Comparison of ENCODE assay signal across 21 cellular contexts in the genomic region with DNA sequence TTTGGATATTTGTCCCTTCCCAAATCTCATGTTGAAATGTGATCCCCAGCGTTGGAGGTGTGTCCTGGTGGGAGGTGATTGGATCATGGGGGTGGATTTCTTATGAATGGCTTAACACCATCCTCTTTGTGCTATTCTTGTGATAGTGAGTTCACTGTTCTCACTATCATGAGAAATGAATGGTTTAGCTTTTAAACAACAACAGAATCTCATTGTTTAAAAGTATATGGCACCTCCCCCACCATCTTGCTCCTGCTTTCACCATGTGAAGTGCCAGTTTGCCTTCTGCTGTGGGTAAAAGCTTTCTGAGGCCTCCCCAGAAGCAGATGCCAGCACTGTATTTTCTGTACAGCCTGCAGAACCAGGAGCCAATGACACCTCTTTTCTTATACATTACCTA. TPM values are rescaled to one million over a fixed set of nuclear protein-coding genes. Genes with fewer than 3 reads are reported as not detected.
DNase-seq lines count a peak whose midpoint lies in the region; FAIRE-seq and TF ChIP-seq lines count a peak whose summit lies in the region.
"Had no signal": no experiment of that assay in that cellular context is flagged by ENCODE, and none has a peak within 500 bp of the region (broad histone marks: within the 10 kb centered on the region; RNA-seq: fewer than 3 reads in every experiment).

No MANE protein-coding gene starts in this region.

- POLR2A ChIA-PET in activated CD4-positive, alpha-beta memory T cell treated with anti-CD3 and anti-CD28 coated beads, Interleukin-2, amount 10 ng/mL, durations not matched to agents 7 days and 5 days (lab: Charles Lee) = interaction anchor here (1.2 kb wide), 1 partner anchor 9 kb away, joined by 3 read pairs; no protein-coding TSS in a partner anchor

- H3K4me3 ChIP-seq in bronchial epithelial cell (ENCODE audit: low read depth, low read length) = no peak overlapping the region
- H3K4me3 ChIP-seq in tibial nerve = no peak overlapping the region
- H3K4me3 ChIP-seq: A549, GM12878, GM23338 had no signal

- no peaks in the 10 kb centered on the region for H3K27me3 ChIP-seq in bronchial epithelial cell (ENCODE audit: control insufficient read depth, insufficient read depth, low read length)
- H3K27me3 ChIP-seq in tibial nerve = no peaks in the 10 kb centered on the region

- TF ChIP-seq CTCF in bronchial epithelial cell (IDR thresholded peaks at IDR 0.05; ENCODE audit: insufficient read depth, low read length, severe bottlenecking) (no peak), tibial nerve (IDR thresholded peaks at IDR 0.05) (no peak)

- peaks cover 4% of the 10 kb centered on the region for H3K9me3 Mint-ChIP-seq in activated CD4-positive, alpha-beta memory T cell treated with anti-CD3 and anti-CD28 coated beads, Interleukin-2, amount 10 ng/mL, durations not matched to agents 7 days and 5 days
- H3K9me3 Mint-ChIP-seq: GM23338, H9 had no signal

- peak; percentile 13 for FAIRE-seq in bronchial epithelial cell (lab: Jason Lieb, UNC)
- FAIRE-seq: A549, GM12878 had no signal

- H3K4me1 Mint-ChIP-seq in activated CD4-positive, alpha-beta memory T cell treated with anti-CD3 and anti-CD28 coated beads, Interleukin-2, amount 10 ng/mL, durations not matched to agents 7 days and 5 days = peaks cover 8% of the 10 kb centered on the region

- no peak for TF ChIP-seq EP300 in tibial nerve (IDR thresholded peaks at IDR 0.05)

- no peaks in the 10 kb centered on the region for H3K4me1 ChIP-seq in tibial nerve
- H3K4me1 ChIP-seq: A549, Caco-2 had no signal

- H3K36me3 Mint-ChIP-seq in activated CD4-positive, alpha-beta memory T cell treated with anti-CD3 and anti-CD28 coated beads, Interleukin-2, amount 10 ng/mL, durations not matched to agents 7 days and 5 days (ENCODE audit: low read depth) = peaks cover 15% of the 10 kb centered on the region

- H3K36me3 ChIP-seq in bronchial epithelial cell (ENCODE audit: control insufficient read depth, insufficient read depth, low read length) (no peaks in the 10 kb centered on the region), tibial nerve (peaks cover 0 to 32% (median 0%) of the 10 kb centered on the region in 3 donors)

- DNase-seq in COLO829 (ENCODE audit: low spot score) = peak; percentile 11
- DNase-seq in bronchial epithelial cell (ENCODE audit: low read depth) = no peak
- peak; percentile 32 for DNase-seq in inferior parietal cortex (ENCODE audit: extremely low spot score)
- DNase-seq in superior temporal gyrus (ENCODE audit: extremely low spot score) = peak; percentile 73
- DNase-seq in tibial nerve (ENCODE audit: low spot score in 2 of 2) = no peak
- DNase-seq in activated CD4-positive, alpha-beta memory T cell treated with anti-CD3 and anti-CD28 coated beads, Interleukin-2, amount 10 ng/mL, durations not matched to agents 7 days and 5 days = no peak
- DNase-seq in NCI-H1048 (lab: John Stamatoyannopoulos, UW) = no peak
- DNase-seq: 8988T; ACHN; AML-193; C1 segment of cervical spinal cord; Caco-2; CD4-positive, alpha-beta memory T cell; DMS 273 treated with DMSO at 0.1 percent for 48 hours; DMS79; EL; GDM1; H9 had no signal

- H3K27ac Mint-ChIP-seq in activated CD4-positive, alpha-beta memory T cell treated with anti-CD3 and anti-CD28 coated beads, Interleukin-2, amount 10 ng/mL, durations not matched to agents 7 days and 5 days = no peak overlapping the region
- H3K27ac Mint-ChIP-seq: CD4-positive, alpha-beta memory T cell; GM23338; H9 had no signal

- TF ChIP-seq POLR2A in tibial nerve (IDR thresholded peaks at IDR 0.05) = no peak

- H3K27ac ChIP-seq in tibial nerve = no peak overlapping the region
- H3K27ac ChIP-seq: A549 had no signal

- CTCF ChIA-PET in activated CD4-positive, alpha-beta memory T cell treated with anti-CD3 and anti-CD28 coated beads, Interleukin-2, amount 10 ng/mL, durations not matched to agents 7 days and 5 days (lab: Charles Lee) = no interaction called here

- WGBS in tibial nerve, 2 donors = 65 to 90% methylated on average over 1 of the region's 1 CpG

- no peak overlapping the region for H3K4me3 Mint-ChIP-seq in activated CD4-positive, alpha-beta memory T cell treated with anti-CD3 and anti-CD28 coated beads, Interleukin-2, amount 10 ng/mL, durations not matched to agents 7 days and 5 days
- H3K4me3 Mint-ChIP-seq: CD4-positive, alpha-beta memory T cell; GM23338; H9 had no signal

- no peaks in the 10 kb centered on the region for H3K27me3 Mint-ChIP-seq in activated CD4-positive, alpha-beta memory T cell treated with anti-CD3 and anti-CD28 coated beads, Interleukin-2, amount 10 ng/mL, durations not matched to agents 7 days and 5 days
- H3K27me3 Mint-ChIP-seq: CD4-positive, alpha-beta memory T cell had no signal

- H3K9me3 ChIP-seq in tibial nerve = no peaks in the 10 kb centered on the region
- H3K9me3 ChIP-seq: A549, Caco-2 had no signal

RNA-seq across cellular contexts. Expression of gene KIAA1328, which starts 38.1 kb away (rescaled TPM):
- total RNA-seq in bronchial epithelial cell = 5.4 and 5.8 TPM in 2 replicates
- total RNA-seq in tibial nerve = 10 to 100 TPM; 23.4 to 53.3 (median 26.8) TPM
- 1 to 10 TPM; 7.4 to 8.6 TPM for total RNA-seq in activated CD4-positive, alpha-beta memory T cell treated with anti-CD3 and anti-CD28 coated beads, Interleukin-2, amount 10 ng/mL, durations not matched to agents 7 days and 5 days

RNA-seq across cellular contexts. Expression of gene TPGS2, which starts 38.3 kb away (rescaled TPM):
- total RNA-seq in bronchial epithelial cell = 67.1 and 77.1 TPM in 2 replicates
- 100 to 1,000 TPM; 137 to 203 (median 170) TPM for total RNA-seq in tibial nerve
- 100 to 1,000 TPM; 110 TPM for total RNA-seq in activated CD4-positive, alpha-beta memory T cell treated with anti-CD3 and anti-CD28 coated beads, Interleukin-2, amount 10 ng/mL, durations not matched to agents 7 days and 5 days

Comparison
In these comparisons a context has a peak if more than half of its experiments do, and no peak if none do; other contexts are left out.
1. DNase-seq: peak in COLO829 (single experiment), inferior parietal cortex (single experiment) and superior temporal gyrus (single experiment); none in bronchial epithelial cell (single experiment), tibial nerve (0 of 2), activated CD4-positive, alpha-beta memory T cell treated with anti-CD3 and anti-CD28 coated beads, Interleukin-2, amount 10 ng/mL, durations not matched to agents 7 days and 5 days (single experiment) and NCI-H1048 (single experiment).